Comparison of ENCODE assay signal across 16 cellular contexts in the genomic region with DNA sequence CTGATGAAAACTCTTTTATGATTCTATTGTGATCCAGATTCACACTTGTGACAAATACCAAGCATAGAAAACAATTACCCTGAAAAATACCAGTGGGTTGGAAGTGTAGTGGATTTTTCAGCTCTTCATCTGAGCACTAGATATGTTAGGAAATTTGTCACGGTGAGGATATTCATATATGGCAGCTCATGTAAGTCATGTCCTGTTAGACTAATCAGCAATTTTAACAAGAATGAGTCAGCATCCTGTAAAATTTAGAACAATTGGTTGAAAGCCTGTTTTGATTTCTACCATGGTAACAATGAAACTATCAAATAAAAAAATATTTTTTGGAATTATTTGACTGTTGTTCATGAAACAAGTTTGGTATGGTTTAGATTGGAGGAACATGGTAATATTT.
DNase-seq lines count a peak whose midpoint lies in the region; FAIRE-seq and TF ChIP-seq lines count a peak whose summit lies in the region.
"Had no signal": no experiment of that assay in that cellular context is flagged by ENCODE, and none has a peak within 500 bp of the region (broad histone marks: within the 10 kb centered on the region; RNA-seq: fewer than 3 reads in every experiment).

No MANE protein-coding gene starts in this region.

- H4K20me1 ChIP-seq in astrocyte (ENCODE audit: insufficient read depth, low read length) (no peaks in the 10 kb centered on the region), smooth muscle cell (ENCODE audit: low read depth) (no peaks in the 10 kb centered on the region)

- no peaks in the 10 kb centered on the region for H3K9me3 ChIP-seq in astrocyte (ENCODE audit: insufficient read depth, low read depth, low read length)
- H3K9me3 ChIP-seq in effector memory CD4-positive, alpha-beta T cell (ENCODE audit: control insufficient read depth, low read length): no peaks in the 10 kb centered on the region
- H3K9me3 ChIP-seq in smooth muscle cell (replicated peaks; ENCODE audit: low read depth): no peaks in the 10 kb centered on the region
- H3K9me3 ChIP-seq: esophagus muscularis mucosa had no signal

- no peak for FAIRE-seq in astrocyte (lab: Jason Lieb, UNC)

- H3K27me3 ChIP-seq in astrocyte (ENCODE audit: insufficient read depth, low read length) (no peaks in the 10 kb centered on the region), smooth muscle cell (ENCODE audit: low read depth) (no peaks in the 10 kb centered on the region)
- H3K27me3 ChIP-seq in effector memory CD4-positive, alpha-beta T cell (replicated peaks; ENCODE audit: control insufficient read depth, insufficient read depth, low read length, poor library complexity, severe bottlenecking): no peaks in the 10 kb centered on the region
- H3K27me3 ChIP-seq: cardiac muscle cell, esophagus muscularis mucosa, neural progenitor cell had no signal

- whole genome bisulfite sequencing in smooth muscle cell (ENCODE audit: low lambda C conversion rate): 70% methylated on average over 1 of the region's 1 CpG

- no peaks in the 10 kb centered on the region for H3K36me3 ChIP-seq in astrocyte (ENCODE audit: insufficient read depth, low read length)
- H3K36me3 ChIP-seq in effector memory CD4-positive, alpha-beta T cell (ENCODE audit: control insufficient read depth, insufficient read depth, low read length): no peaks in the 10 kb centered on the region
- no peaks in the 10 kb centered on the region for H3K36me3 ChIP-seq in smooth muscle cell (ENCODE audit: low read depth)
- H3K36me3 ChIP-seq: cardiac muscle cell, esophagus muscularis mucosa, neural progenitor cell had no signal

- H3K4me2 ChIP-seq in astrocyte (ENCODE audit: low read length): no peak overlapping the region
- H3K4me2 ChIP-seq in smooth muscle cell: no peak overlapping the region

- TF ChIP-seq CTCF in astrocyte (IDR thresholded peaks at IDR 0.05; ENCODE audit: insufficient read depth, low read depth, low read length) (no peak), smooth muscle cell (IDR thresholded peaks at IDR 0.05; ENCODE audit: borderline replicate concordance, insufficient read depth, poor library complexity, severe bottlenecking) (no peak)

- peak overlapping the region; percentile 21 for H3K27ac ChIP-seq in astrocyte (ENCODE audit: low read depth, low read length)
- H3K27ac ChIP-seq in effector memory CD4-positive, alpha-beta T cell (ENCODE audit: insufficient read depth, low read length, poor library complexity, severe bottlenecking): no peak overlapping the region
- no peak overlapping the region for H3K27ac ChIP-seq in smooth muscle cell (ENCODE audit: low read depth)
- H3K27ac ChIP-seq: C4-2B, cardiac muscle cell, esophagus muscularis mucosa, neural progenitor cell had no signal

- H3K36me3 Mint-ChIP-seq in astrocyte (ENCODE audit: low read depth, unreplicated experiment): peaks cover 3% of the 10 kb centered on the region
- H3K36me3 Mint-ChIP-seq: neural progenitor cell had no signal

- H3K9me3 Mint-ChIP-seq in astrocyte (ENCODE audit: unreplicated experiment): no peaks in the 10 kb centered on the region
- H3K9me3 Mint-ChIP-seq: activated T-helper 1 cell treated with anti-CD3 and anti-CD28 coated beads, Interleukin-12 subunit alpha, Interleukin-12 subunit beta, Interleukin-2, Interleukin-4 antibody, amounts not matched to agents 30 ng/mL and 10 ng/mL and 1 ng/mL, durations not matched to agents 14 hours and 24 hours and 36 hours; neural progenitor cell had no signal

- in situ Hi-C loops in ACHN (cut with HindIII; ENCODE audit: low pct_ligation_motif_present, low pct_unique_long_range_greater_than_20kb, low sequenced_read_pairs): no loop called here

- no peak overlapping the region for H3K27ac Mint-ChIP-seq in astrocyte (ENCODE audit: unreplicated experiment)
- H3K27ac Mint-ChIP-seq: activated T-helper 1 cell treated with anti-CD3 and anti-CD28 coated beads, Interleukin-12 subunit alpha, Interleukin-12 subunit beta, Interleukin-2, Interleukin-4 antibody, amounts not matched to agents 30 ng/mL and 10 ng/mL and 1 ng/mL, durations not matched to agents 14 hours and 24 hours and 36 hours had no signal

- no peaks in the 10 kb centered on the region for H3F3A ChIP-seq in smooth muscle cell (ENCODE audit: low read depth)

- H3K79me2 ChIP-seq in astrocyte (ENCODE audit: insufficient read depth, low read length) (no peaks in the 10 kb centered on the region), smooth muscle cell (ENCODE audit: low read depth) (no peaks in the 10 kb centered on the region)

- peaks cover 7% of the 10 kb centered on the region for H3K4me1 ChIP-seq in astrocyte (ENCODE audit: insufficient read depth, low read length)
- H3K4me1 ChIP-seq in effector memory CD4-positive, alpha-beta T cell (ENCODE audit: control insufficient read depth, insufficient read depth, low read length, poor library complexity, severe bottlenecking): no peaks in the 10 kb centered on the region
- peaks cover 7% of the 10 kb centered on the region for H3K4me1 ChIP-seq in smooth muscle cell (ENCODE audit: low read depth)

- no peak overlapping the region for H2AFZ ChIP-seq in astrocyte (ENCODE audit: low read depth, low read length)
- H2AFZ ChIP-seq in smooth muscle cell (ENCODE audit: low read depth): no peak overlapping the region
- H2AFZ ChIP-seq: neural progenitor cell had no signal

- no peaks in the 10 kb centered on the region for H3K27me3 Mint-ChIP-seq in astrocyte (ENCODE audit: low read depth, unreplicated experiment)

- H3K9ac ChIP-seq in astrocyte (ENCODE audit: low read length) (no peak overlapping the region), smooth muscle cell (ENCODE audit: low read depth) (no peak overlapping the region)
- H3K9ac ChIP-seq: neural progenitor cell had no signal

- H3K4me3 ChIP-seq in astrocyte (ENCODE audit: insufficient read depth, low read depth, low read length) (no peak overlapping the region), smooth muscle cell (no peak overlapping the region)
- H3K4me3 ChIP-seq in effector memory CD4-positive, alpha-beta T cell (ENCODE audit: insufficient read depth, low read depth, low read length, poor library complexity, severe bottlenecking): no peak overlapping the region
- H3K4me3 ChIP-seq: cardiac muscle cell, esophagus muscularis mucosa, neural progenitor cell had no signal

- peaks cover 5% of the 10 kb centered on the region for H3K4me1 Mint-ChIP-seq in astrocyte (ENCODE audit: low read depth, unreplicated experiment)

- DNase-seq in AG08396 (ENCODE audit: low spot score) (peak; percentile 9), HS-27A (ENCODE audit: low read depth) (peak; percentile 7), astrocyte (ENCODE audit: low read depth) (peak; percentile 41), hepatic stellate cell (ENCODE audit: low spot score) (peak; percentile 8), ACHN (no peak), DMS153 treated with DMSO at 0.1 percent for 48 hours (lab: John Stamatoyannopoulos, UW; ENCODE audit: unreplicated experiment) (no peak), smooth muscle cell (lab: John Stamatoyannopoulos, UW; ENCODE audit: unreplicated experiment) (no peak)
- DNase-seq in effector memory CD4-positive, alpha-beta T cell: no peak
- DNase-seq: activated CD4-positive, alpha-beta T cell treated with anti-CD3 and anti-CD28 coated beads for 48 hours; left cardiac atrium; NCI-H1436 treated with DMSO at 0.1 percent for 48 hours had no signal

- no peak overlapping the region for H3K4me3 Mint-ChIP-seq in astrocyte (ENCODE audit: unreplicated experiment)
- H3K4me3 Mint-ChIP-seq: activated T-helper 1 cell treated with anti-CD3 and anti-CD28 coated beads, Interleukin-12 subunit alpha, Interleukin-12 subunit beta, Interleukin-2, Interleukin-4 antibody, amounts not matched to agents 30 ng/mL and 10 ng/mL and 1 ng/mL, durations not matched to agents 14 hours and 24 hours and 36 hours; neural progenitor cell had no signal

Comparison
In these comparisons a context has a peak if more than half of its experiments do, and no peak if none do; other contexts are left out.
1. DNase-seq: peak in AG08396 (single experiment), HS-27A (single experiment), astrocyte (single experiment) and hepatic stellate cell (single experiment); none in ACHN (single experiment), DMS153 treated with DMSO at 0.1 percent for 48 hours (single experiment), effector memory CD4-positive, alpha-beta T cell (0 of 3) and smooth muscle cell (single experiment).